In genomic region chr6:131548441-131548840, GRCh38 we compare ENCODE assay signal across 20 cellular contexts. TPM values are rescaled to one million over a fixed set of nuclear protein-coding genes. Genes with fewer than 3 reads are reported as not detected.
DNase-seq lines count a peak whose midpoint lies in the region; ATAC-seq and TF ChIP-seq lines count a peak whose summit lies in the region.
"Had no signal": no experiment of that assay in that cellular context is flagged by ENCODE, and none has a peak within 500 bp of the region (broad histone marks: within the 10 kb centered on the region; RNA-seq: fewer than 3 reads in every experiment).

No MANE protein-coding gene starts in this region.

- peak overlapping the region; percentile 90; the same call in 1 of the 2 replicates for H2AFZ ChIP-seq in GM23338
- no peak overlapping the region for H2AFZ ChIP-seq in SK-N-SH (ENCODE audit: low read depth)

- POLR2A ChIA-PET in SK-N-SH (lab: Yijun Ruan, JAX), result no interaction called here

- H4K20me1 ChIP-seq in GM23338 (replicated peaks; ENCODE audit: insufficient read depth) (no peaks in the 10 kb centered on the region), SK-N-SH (ENCODE audit: insufficient read depth) (no peaks in the 10 kb centered on the region)

- TF ChIP-seq RAD21 in SK-N-SH (IDR thresholded peaks at IDR 0.05; ENCODE audit: low read length), result no peak

- no peaks in the 10 kb centered on the region for H3K9me3 ChIP-seq in body of pancreas
- no peaks in the 10 kb centered on the region for H3K9me3 ChIP-seq in right lobe of liver
- no peaks in the 10 kb centered on the region for H3K9me3 ChIP-seq in SK-N-SH
- H3K9me3 ChIP-seq in right cardiac atrium (ENCODE audit: control insufficient read depth, low read length), result no peaks in the 10 kb centered on the region
- H3K9me3 ChIP-seq: Caco-2 had no signal

- H3K9me3 Mint-ChIP-seq in GM23338, result no peaks in the 10 kb centered on the region

- H3K4me1 ChIP-seq in GM23338 (ENCODE audit: insufficient read depth) (no peaks in the 10 kb centered on the region), body of pancreas (no peaks in the 10 kb centered on the region), right lobe of liver (peaks cover 0 to 46% (median 9%) of the 10 kb centered on the region in 4 donors), SK-N-SH (ENCODE audit: control insufficient read depth in 1 of 2, insufficient read depth in 2 of 2, low read depth in 1 of 2, low read length in 1 of 2) (no peaks in the 10 kb centered on the region), right cardiac atrium (ENCODE audit: control insufficient read depth, insufficient read depth, low read length) (no peaks in the 10 kb centered on the region)
- H3K4me1 ChIP-seq: Caco-2 had no signal

- no peak overlapping the region for H3K9ac ChIP-seq in SK-N-SH

- CTCF ChIA-PET in SK-N-SH (lab: Yijun Ruan, JAX), result interaction anchor here (1.1 kb wide), 1 partner anchor 14 kb away, joined by 4 read pairs; no protein-coding TSS in a partner anchor

- no peaks in the 10 kb centered on the region for H3K36me3 Mint-ChIP-seq in GM23338 (ENCODE audit: low read depth)
- H3K36me3 Mint-ChIP-seq: CD4-positive, CD25-positive, alpha-beta regulatory T cell; CD8-positive, alpha-beta T cell had no signal

- H3K27me3 Mint-ChIP-seq in GM23338 (ENCODE audit: insufficient read depth, low read depth, poor library complexity), result no peaks in the 10 kb centered on the region

- no peak for ATAC-seq in GM23338
- ATAC-seq in body of pancreas, result peak; percentile 35
- ATAC-seq in right lobe of liver, result peak; percentile 76 to 94 (median 88)
- ATAC-seq in right cardiac atrium, result no peak
- ATAC-seq: CD8-positive, alpha-beta T cell had no signal

- H3K79me2 ChIP-seq in GM23338 (replicated peaks; ENCODE audit: insufficient read depth) (no peaks in the 10 kb centered on the region), SK-N-SH (ENCODE audit: insufficient read depth) (no peaks in the 10 kb centered on the region)

- H3K27me3 ChIP-seq in GM23338 (ENCODE audit: insufficient read depth), result no peaks in the 10 kb centered on the region
- H3K27me3 ChIP-seq in body of pancreas, result no peaks in the 10 kb centered on the region
- no peaks in the 10 kb centered on the region for H3K27me3 ChIP-seq in right lobe of liver
- H3K27me3 ChIP-seq in SK-N-SH (ENCODE audit: insufficient read depth), result peaks cover 14% of the 10 kb centered on the region; the same call in 1 of the 2 replicates
- no peaks in the 10 kb centered on the region for H3K27me3 ChIP-seq in right cardiac atrium (ENCODE audit: control insufficient read depth, insufficient read depth)

- peaks cover 4% of the 10 kb centered on the region; the same call in 2 of the 3 replicates for H3K4me1 Mint-ChIP-seq in GM23338
- H3K4me1 Mint-ChIP-seq: CD4-positive, CD25-positive, alpha-beta regulatory T cell had no signal

- H3K27ac ChIP-seq in C4-2B (peak overlapping the region; percentile 87; the same call in 1 of the 2 replicates), GM23338 (ENCODE audit: low read depth) (no peak overlapping the region), body of pancreas (no peak overlapping the region), right lobe of liver (peak overlapping the region; percentile 45 to 98 (median 91)), SK-N-SH (ENCODE audit: low read depth in 2 of 2, low read length in 1 of 2) (no peak overlapping the region), right cardiac atrium (ENCODE audit: low read length) (no peak overlapping the region), coronary artery (no peak overlapping the region)

- H3K4me2 ChIP-seq in GM23338, result no peak overlapping the region
- no peak overlapping the region for H3K4me2 ChIP-seq in SK-N-SH

- intact Hi-C loops in body of pancreas (cut with DNase I), result no loop called here
- intact Hi-C loops in right lobe of liver (cut with DNase I), result no loop called here
- intact Hi-C loops in right cardiac atrium (cut with DNase I), result no loop called here

- H3K9me2 ChIP-seq in GM23338 (ENCODE audit: insufficient read depth) (no peaks in the 10 kb centered on the region), SK-N-SH (no peaks in the 10 kb centered on the region)

- no peaks in the 10 kb centered on the region for H3K36me3 ChIP-seq in GM23338 (ENCODE audit: insufficient read depth)
- H3K36me3 ChIP-seq in body of pancreas (replicated peaks in 1 of 2; ENCODE audit: insufficient read depth in 1 of 2, low read depth in 2 of 2), result no peaks in the 10 kb centered on the region
- no peaks in the 10 kb centered on the region for H3K36me3 ChIP-seq in right lobe of liver
- H3K36me3 ChIP-seq in SK-N-SH (replicated peaks in 1 of 2; ENCODE audit: control insufficient read depth in 1 of 2, insufficient read depth in 2 of 2, low read length in 1 of 2), result no peaks in the 10 kb centered on the region

- TF ChIP-seq EP300 in SK-N-SH (IDR thresholded peaks at IDR 0.05; ENCODE audit: borderline replicate concordance in 1 of 2, low read depth in 1 of 2, low read length in 1 of 2), result no peak

- H3K27ac Mint-ChIP-seq in GM23338, result no peak overlapping the region
- H3K27ac Mint-ChIP-seq: CD8-positive, alpha-beta T cell had no signal

- H3F3A ChIP-seq in GM23338 (replicated peaks; ENCODE audit: low read depth), result no peaks in the 10 kb centered on the region
- H3F3A ChIP-seq in SK-N-SH (replicated peaks; ENCODE audit: insufficient read depth), result no peaks in the 10 kb centered on the region

- TF ChIP-seq CTCF in C4-2B (conservative IDR thresholded peaks at IDR 0.05) (no peak; the same call in 1 of the 2 replicates), GM23338 (conservative IDR thresholded peaks at IDR 0.05; ENCODE audit: low read depth in 2 of 2) (no peak), body of pancreas (IDR thresholded peaks at IDR 0.05) (no peak), right lobe of liver (IDR thresholded peaks at IDR 0.05) (peak in 1 of 4 donors; percentile 6), SK-N-SH (IDR thresholded peaks at IDR 0.05) (no peak), coronary artery (IDR thresholded peaks at IDR 0.05) (no peak)

- no peak for DNase-seq in GM23338 (ENCODE audit: low spot score)
- DNase-seq in body of pancreas, result no peak
- DNase-seq in right lobe of liver, result peak in 1 of 3 donors; percentile 60
- DNase-seq in SK-N-SH, result no peak
- DNase-seq in RKO (ENCODE audit: low spot score), result no peak
- no peak for DNase-seq in right cardiac atrium
- no peak for DNase-seq in coronary artery (ENCODE audit: low spot score)
- DNase-seq: C1 segment of cervical spinal cord; Caco-2; CD4-positive, CD25-positive, alpha-beta regulatory T cell; CD8-positive, alpha-beta T cell; DMS153; DND-41; H7; HCEC 1CT had no signal

- 38 to 44% methylated on average over 1 of the region's 1 CpG for WGBS in body of pancreas, 2 donors
- 21% methylated on average over 1 of the region's 1 CpG for WGBS in right lobe of liver (ENCODE audit: insufficient coverage, low coverage, low lambda C conversion rate, missing lambda C conversion rate)
- 6% methylated on average over 1 of the region's 1 CpG for WGBS in SK-N-SH (ENCODE audit: low lambda C conversion rate)
- 77% methylated on average over 1 of the region's 1 CpG for WGBS in right cardiac atrium

- H3K4me3 Mint-ChIP-seq in GM23338, result no peak overlapping the region
- H3K4me3 Mint-ChIP-seq: CD4-positive, CD25-positive, alpha-beta regulatory T cell; CD8-positive, alpha-beta T cell had no signal

- H3K4me3 ChIP-seq in GM23338, result no peak overlapping the region
- no peak overlapping the region for H3K4me3 ChIP-seq in body of pancreas
- H3K4me3 ChIP-seq in right lobe of liver, result no peak overlapping the region
- no peak overlapping the region for H3K4me3 ChIP-seq in SK-N-SH (ENCODE audit: low read depth in 2 of 2, low read length in 1 of 2)
- no peak overlapping the region for H3K4me3 ChIP-seq in right cardiac atrium (ENCODE audit: low read length)
- H3K4me3 ChIP-seq in coronary artery, result no peak overlapping the region

- TF ChIP-seq POLR2A in body of pancreas (IDR thresholded peaks at IDR 0.05) (no peak), right lobe of liver (IDR thresholded peaks at IDR 0.05) (peak; percentile 81)

TF ChIP-seq in GM23338, 12 proteins besides CTCF, POLR2A, EP300 and RAD21:
- TF ChIP-seq STAT1 (IDR thresholded peaks at IDR 0.05; ENCODE audit: unreplicated experiment), result no peak

TF ChIP-seq in SK-N-SH, 30 proteins besides CTCF, POLR2A, EP300 and RAD21:
- TF ChIP-seq GABPA (IDR thresholded peaks at IDR 0.05; ENCODE audit: low read depth), result no peak
- TF ChIP-seq FOSL2 (IDR thresholded peaks at IDR 0.05; ENCODE audit: borderline replicate concordance, low read depth), result no peak
- no peak for TF ChIP-seq CHD2 (IDR thresholded peaks at IDR 0.05; ENCODE audit: low read length, partially characterized antibody)
- TF ChIP-seq NRF1 (IDR thresholded peaks at IDR 0.05; ENCODE audit: low read depth, low read length), result no peak
- TF ChIP-seq GATA2 (CRISPR knock-in tag; IDR thresholded peaks at IDR 0.05), result no peak
- TF ChIP-seq FOXM1 (IDR thresholded peaks at IDR 0.05; ENCODE audit: low read depth), result no peak
- TF ChIP-seq ZBTB33 (IDR thresholded peaks at IDR 0.05; ENCODE audit: borderline replicate concordance, low read depth), result no peak

RNA-seq across cellular contexts. Expression of gene ARG1, which starts 24.6 kb away (rescaled TPM):
- total RNA-seq in GM23338 (2014; rRNA removed; shearing (Covaris generic)), result not detected in 2 replicates
- polyA plus RNA-seq in GM23338 (2016; fragmentation: Nextera tagmentation; extraction: Ambion mirVana) (0.18 and 0.42 TPM in 2 replicates), SK-N-SH (2012; rRNA removed) (not detected in 2 replicates), right cardiac atrium (not detected)
- total RNA-seq in body of pancreas (not detected), right lobe of liver (1,000 to 10,000 TPM in 2 of 6 experiments, 100 to 1,000 TPM in 4; 428 to 1,179 (median 813) TPM), right cardiac atrium (under 1 TPM in 2 of 4 donors, not detected in 2; 0.22 to 0.24 TPM)
- not detected in 2 replicates for polyA plus RNA-seq in SK-N-SH (2012; cell fraction: cytosol; rRNA removed)
- polyA plus RNA-seq in SK-N-SH (2012; cell fraction: nucleus; rRNA removed), result not detected in 2 replicates
- total RNA-seq: A172; A673; Caco-2; CD8-positive, alpha-beta T cell; H1; H7 had no signal
- polyA plus RNA-seq: BJ, H1 had no signal

Comparison
In these comparisons a context has a peak if more than half of its experiments do, and no peak if none do; other contexts are left out.
1. H3K27ac ChIP-seq: peak in C4-2B (single experiment) and right lobe of liver (3 of 3); none in GM23338 (single experiment), body of pancreas (0 of 4), SK-N-SH (0 of 2), right cardiac atrium (single experiment) and coronary artery (0 of 2).
2. ATAC-seq: peak in body of pancreas (single experiment) and right lobe of liver (4 of 4); none in GM23338 (single experiment) and right cardiac atrium (0 of 2).
3. RNA of gene ARG1, which starts 24.6 kb away (total RNA-seq): 428 to 1,179 TPM in right lobe of liver; not detected in body of pancreas, not detected in GM23338 and 0.22 to 0.24 TPM in right cardiac atrium; every median in the first group is over 100 times any median in the second.